In genomic region chr10:3471497-3471896, GRCh38 we compare ENCODE assay signal across 10 cellular contexts.
DNase-seq lines count a peak whose midpoint lies in the region; ATAC-seq and TF ChIP-seq lines count a peak whose summit lies in the region.
"Had no signal": no experiment of that assay in that cellular context is flagged by ENCODE, and none has a peak within 500 bp of the region (broad histone marks: within the 10 kb centered on the region; RNA-seq: fewer than 3 reads in every experiment).

No MANE protein-coding gene starts in this region.

- H3K27me3 ChIP-seq in HUES64 (ENCODE audit: insufficient read depth, low read length) = no peaks in the 10 kb centered on the region
- H3K27me3 ChIP-seq in lung (ENCODE audit: control insufficient read depth, insufficient read depth) = no peaks in the 10 kb centered on the region

- TF ChIP-seq CTCF in brain (conservative IDR thresholded peaks at IDR 0.05) = no peak
- no peak for TF ChIP-seq CTCF in lung (IDR thresholded peaks at IDR 0.05; ENCODE audit: control extremely low read depth, extremely low read depth)

- H3K9me3 ChIP-seq in HUES64 (ENCODE audit: insufficient read depth, low read depth, low read length) (no peaks in the 10 kb centered on the region), lung (ENCODE audit: control insufficient read depth in 2 of 2, insufficient read depth in 1 of 2, low read length in 1 of 2) (no peaks in the 10 kb centered on the region)

- peaks cover 31% of the 10 kb centered on the region for H3K4me1 ChIP-seq in HUES64 (ENCODE audit: insufficient read depth, low read length)
- H3K4me1 ChIP-seq in lung (ENCODE audit: control insufficient read depth in 2 of 2, insufficient read depth in 2 of 2, low read length in 2 of 2) = peaks cover 0 to 13% of the 10 kb centered on the region in 2 donors

- DNase-seq in lung (ENCODE audit: low spot score) = no peak
- no peak for DNase-seq in substantia nigra (lab: John Stamatoyannopoulos, UW)
- DNase-seq in AG20443 (ENCODE audit: low spot score) = no peak
- DNase-seq in ACHN = no peak
- DNase-seq: activated CD4-positive, alpha-beta T cell treated with anti-CD3 and anti-CD28 coated beads, Interleukin-2, amount 10 ng/mL, durations not matched to agents 7 days and 5 days; NCI-H1436 treated with DMSO at 0.1 percent for 48 hours; NCI-H748 treated with DMSO at 0.1 percent for 48 hours had no signal

- peak overlapping the region; percentile 67 to 87 (median 75) for H3K27ac Mint-ChIP-seq in brain

- H3K4me1 Mint-ChIP-seq in brain = peaks cover 76% of the 10 kb centered on the region

- peaks cover 0 to 9% (median 0%) of the 10 kb centered on the region in 5 experiments for H3K9me3 Mint-ChIP-seq in brain
- H3K9me3 Mint-ChIP-seq: activated CD4-positive, alpha-beta T cell treated with anti-CD3 and anti-CD28 coated beads, Interleukin-2, amount 10 ng/mL, durations not matched to agents 7 days and 5 days had no signal

- H3K27ac ChIP-seq in HUES64 (ENCODE audit: low read depth, low read length) (0 out of 2 replicates have a peak overlapping the region, but pooled peaks have one; percentile 43), lung (ENCODE audit: low read depth in 1 of 2, low read length in 1 of 2) (peak overlapping the region; percentile 78 to 82), substantia nigra (ENCODE audit: low read depth, low read length, poor library complexity, severe bottlenecking) (peak overlapping the region; percentile 97)

- H3K36me3 Mint-ChIP-seq in brain = no peaks in the 10 kb centered on the region

- no peaks in the 10 kb centered on the region for H3K36me3 ChIP-seq in HUES64 (ENCODE audit: insufficient read depth, low read length)
- no peaks in the 10 kb centered on the region for H3K36me3 ChIP-seq in lung (ENCODE audit: control insufficient read depth in 2 of 2, insufficient read depth in 2 of 2, low read length in 2 of 2)

- peak overlapping the region in 1 of 5 experiments; percentile 79 for H3K4me3 Mint-ChIP-seq in brain

- no peak overlapping the region for H3K9ac ChIP-seq in HUES64 (ENCODE audit: low read depth, low read length)

- 94% methylated on average over 10 of the region's 10 CpGs for WGBS in HUES64
- 51 to 61% methylated on average over 10 of the region's 10 CpGs for WGBS in lung, 2 donors

- H3K4me3 ChIP-seq in HUES64 (ENCODE audit: low read length) (no peak overlapping the region), lung (no peak overlapping the region)

- H3K27me3 Mint-ChIP-seq in brain = peaks cover 10% of the 10 kb centered on the region

- ATAC-seq in lung (ENCODE audit: insufficient read depth, low FRiP score) = no peak
- ATAC-seq in GM18498 (IDR thresholded peaks at IDR 0.05; ENCODE audit: unreplicated experiment) = no peak

- in situ Hi-C loops in ACHN (cut with HindIII; ENCODE audit: low pct_ligation_motif_present, low pct_unique_long_range_greater_than_20kb, low sequenced_read_pairs) = no loop called here

Comparison
In these comparisons a context has a peak if more than half of its experiments do, and no peak if none do; other contexts are left out.
1. H3K27ac ChIP-seq: peak in every context shown above with its lines; median percentile 97 in substantia nigra; 80 in lung; 43 in HUES64.